1 cellular context compared by ENCODE assay signal in the genomic region with DNA sequence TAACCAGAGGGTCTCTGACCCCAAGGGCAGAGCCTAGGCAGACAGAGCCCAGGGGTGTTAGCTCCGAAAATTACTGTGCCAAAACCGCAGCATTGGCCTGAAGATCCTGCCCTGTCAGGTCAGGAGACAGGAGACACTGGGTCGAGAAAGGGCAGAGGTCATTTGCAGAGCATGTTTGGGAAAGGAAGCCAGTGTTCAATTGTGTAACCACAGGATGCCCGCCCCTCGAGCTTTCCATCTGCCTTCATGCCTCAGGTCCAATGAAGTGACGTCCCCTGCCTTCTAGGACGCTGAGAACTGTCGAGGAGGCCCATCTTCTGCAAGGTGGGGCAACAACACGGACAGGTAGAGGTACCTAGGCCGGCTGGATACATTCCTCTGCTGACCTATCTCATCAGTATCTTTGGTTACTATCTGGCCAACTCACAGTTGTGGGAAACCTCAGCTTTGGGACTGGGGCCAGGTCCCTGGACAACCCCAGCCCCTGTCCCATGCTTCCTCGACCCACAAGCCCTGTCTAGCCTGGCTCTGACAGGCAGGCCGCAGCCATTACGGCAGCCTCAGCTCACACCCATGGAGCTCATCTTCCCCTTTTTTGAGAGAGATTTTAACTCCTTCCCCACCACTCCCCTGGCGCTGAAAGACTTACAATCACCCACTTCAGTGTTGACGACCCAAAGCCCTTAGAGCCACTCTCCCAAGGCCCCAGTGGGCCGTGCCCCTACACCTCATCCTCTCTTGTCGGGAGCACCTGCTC.
TF ChIP-seq lines count a peak whose summit lies in the region.

No MANE protein-coding gene starts in this region.

TF ChIP-seq in A549, 52 proteins besides CTCF, POLR2A, EP300 and RAD21 (continued from another document):
- TF ChIP-seq, protein P1, sequence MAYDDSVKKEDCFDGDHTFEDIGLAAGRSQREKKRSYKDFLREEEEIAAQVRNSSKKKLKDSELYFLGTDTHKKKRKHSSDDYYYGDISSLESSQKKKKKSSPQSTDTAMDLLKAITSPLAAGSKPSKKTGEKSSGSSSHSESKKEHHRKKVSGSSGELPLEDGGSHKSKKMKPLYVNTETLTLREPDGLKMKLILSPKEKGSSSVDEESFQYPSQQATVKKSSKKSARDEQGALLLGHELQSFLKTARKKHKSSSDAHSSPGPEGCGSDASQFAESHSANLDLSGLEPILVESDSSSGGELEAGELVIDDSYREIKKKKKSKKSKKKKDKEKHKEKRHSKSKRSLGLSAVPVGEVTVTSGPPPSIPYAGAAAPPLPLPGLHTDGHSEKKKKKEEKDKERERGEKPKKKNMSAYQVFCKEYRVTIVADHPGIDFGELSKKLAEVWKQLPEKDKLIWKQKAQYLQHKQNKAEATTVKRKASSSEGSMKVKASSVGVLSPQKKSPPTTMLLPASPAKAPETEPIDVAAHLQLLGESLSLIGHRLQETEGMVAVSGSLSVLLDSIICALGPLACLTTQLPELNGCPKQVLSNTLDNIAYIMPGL (CRISPR knock-in tag; IDR thresholded peaks at IDR 0.05; ENCODE audit: borderline replicate concordance) = no peak
- no peak for TF ChIP-seq CHD4 (IDR thresholded peaks at IDR 0.05; ENCODE audit: borderline replicate concordance)
- TF ChIP-seq HEYL (CRISPR knock-in tag; IDR thresholded peaks at IDR 0.05) = no peak
- no peak for TF ChIP-seq KDM1A (IDR thresholded peaks at IDR 0.05; ENCODE audit: low read depth)
- no peak for TF ChIP-seq MAFK (IDR thresholded peaks at IDR 0.05; ENCODE audit: partially characterized antibody)
- no peak for TF ChIP-seq FOXS1 (CRISPR knock-in tag; IDR thresholded peaks at IDR 0.05)
- TF ChIP-seq, protein P2, sequence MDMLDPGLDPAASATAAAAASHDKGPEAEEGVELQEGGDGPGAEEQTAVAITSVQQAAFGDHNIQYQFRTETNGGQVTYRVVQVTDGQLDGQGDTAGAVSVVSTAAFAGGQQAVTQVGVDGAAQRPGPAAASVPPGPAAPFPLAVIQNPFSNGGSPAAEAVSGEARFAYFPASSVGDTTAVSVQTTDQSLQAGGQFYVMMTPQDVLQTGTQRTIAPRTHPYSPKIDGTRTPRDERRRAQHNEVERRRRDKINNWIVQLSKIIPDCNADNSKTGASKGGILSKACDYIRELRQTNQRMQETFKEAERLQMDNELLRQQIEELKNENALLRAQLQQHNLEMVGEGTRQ (IDR thresholded peaks at IDR 0.05) = no peak
- TF ChIP-seq HOXA7 (CRISPR knock-in tag; IDR thresholded peaks at IDR 0.05) = no peak
- no peak for TF ChIP-seq JUN (IDR thresholded peaks at IDR 0.05)
